In the genomic region with DNA sequence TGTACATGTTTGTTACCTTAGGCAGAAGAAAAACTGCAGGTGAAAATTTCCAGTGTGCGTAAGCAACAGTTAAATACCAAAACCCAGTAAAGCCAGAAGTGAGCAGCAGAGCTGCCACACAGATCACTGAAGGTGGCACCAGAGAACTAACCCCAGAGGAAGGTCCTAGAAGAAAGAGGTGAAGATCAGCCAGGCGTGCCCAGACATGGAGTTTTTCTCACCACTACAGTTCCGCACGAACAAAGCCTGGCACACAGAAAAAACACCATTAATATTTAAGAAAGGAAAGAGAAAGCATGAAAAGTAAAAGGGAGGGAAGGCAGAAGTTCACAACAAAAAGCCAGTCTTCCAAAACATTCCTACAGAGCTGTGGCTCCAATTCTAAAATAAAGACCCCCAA, we compare ENCODE assay signal across 10 cellular contexts.
A peak's percentile ranks its signal among the peaks of the same experiment; 100 is the strongest.
DNase-seq lines count a peak whose midpoint lies in the region; ATAC-seq and TF ChIP-seq lines count a peak whose summit lies in the region.
"Had no signal": no experiment of that assay in that cellular context is flagged by ENCODE, and none has a peak within 500 bp of the region (broad histone marks: within the 10 kb centered on the region; RNA-seq: fewer than 3 reads in every experiment).

No MANE protein-coding gene starts in this region.

- no peak for TF ChIP-seq POLR2A in right lobe of liver (IDR thresholded peaks at IDR 0.05)

- intact Hi-C loops in right cardiac atrium (cut with DNase I) (no loop called here), right lobe of liver (cut with DNase I) (no loop called here)

- DNase-seq in HK-2 (ENCODE audit: unreplicated experiment) (peak; percentile 0), kidney epithelial cell (ENCODE audit: low read depth) (no peak), right cardiac atrium (no peak), right lobe of liver (no peak), KG1 (lab: John Stamatoyannopoulos, UW) (no peak)
- no peak for DNase-seq in effector memory CD4-positive, alpha-beta T cell
- DNase-seq: activated CD4-positive, alpha-beta T cell treated with anti-CD3 and anti-CD28 coated beads, Interleukin-2, amount 50 U/mL, for 1 hour; NCI-H2029 had no signal

- TF ChIP-seq CTCF in kidney epithelial cell (IDR thresholded peaks at IDR 0.05; ENCODE audit: insufficient read depth, low read length, poor library complexity, severe bottlenecking): peak; percentile 7
- no peak for TF ChIP-seq CTCF in right lobe of liver (IDR thresholded peaks at IDR 0.05)

- WGBS in right cardiac atrium: 88% methylated on average over 4 of the region's 4 CpGs
- WGBS in right lobe of liver (ENCODE audit: insufficient coverage, low coverage, low lambda C conversion rate, missing lambda C conversion rate): 73% methylated on average over 4 of the region's 4 CpGs

- H3K4me3 ChIP-seq in kidney epithelial cell (ENCODE audit: low read depth, low read length): no peak overlapping the region
- no peak overlapping the region for H3K4me3 ChIP-seq in right cardiac atrium (ENCODE audit: low read length)
- no peak overlapping the region for H3K4me3 ChIP-seq in effector memory CD4-positive, alpha-beta T cell (ENCODE audit: insufficient read depth, low read depth, low read length, poor library complexity, severe bottlenecking)
- no peak overlapping the region for H3K4me3 ChIP-seq in right lobe of liver

- H3K27me3 ChIP-seq in kidney epithelial cell (ENCODE audit: control insufficient read depth, insufficient read depth, low read length) (no peaks in the 10 kb centered on the region), right cardiac atrium (ENCODE audit: control insufficient read depth, insufficient read depth) (no peaks in the 10 kb centered on the region), right lobe of liver (no peaks in the 10 kb centered on the region)
- no peaks in the 10 kb centered on the region for H3K27me3 ChIP-seq in effector memory CD4-positive, alpha-beta T cell (replicated peaks; ENCODE audit: control insufficient read depth, insufficient read depth, low read length, poor library complexity, severe bottlenecking)

- no peaks in the 10 kb centered on the region for H3K9me3 ChIP-seq in right cardiac atrium (ENCODE audit: control insufficient read depth, low read length)
- no peaks in the 10 kb centered on the region for H3K9me3 ChIP-seq in effector memory CD4-positive, alpha-beta T cell (ENCODE audit: control insufficient read depth, low read length)
- no peaks in the 10 kb centered on the region for H3K9me3 ChIP-seq in right lobe of liver

- H3K4me1 ChIP-seq in right cardiac atrium (ENCODE audit: control insufficient read depth, insufficient read depth, low read length): no peaks in the 10 kb centered on the region
- no peaks in the 10 kb centered on the region for H3K4me1 ChIP-seq in effector memory CD4-positive, alpha-beta T cell (ENCODE audit: control insufficient read depth, insufficient read depth, low read length, poor library complexity, severe bottlenecking)
- H3K4me1 ChIP-seq in right lobe of liver: no peaks in the 10 kb centered on the region

- H3K27ac ChIP-seq in right cardiac atrium (ENCODE audit: low read length) (no peak overlapping the region), right lobe of liver (no peak overlapping the region)
- no peak overlapping the region for H3K27ac ChIP-seq in effector memory CD4-positive, alpha-beta T cell (ENCODE audit: insufficient read depth, low read length, poor library complexity, severe bottlenecking)

- ATAC-seq in GM18868 (IDR thresholded peaks at IDR 0.05; ENCODE audit: unreplicated experiment) (peak; percentile 81), GM21825 (IDR thresholded peaks at IDR 0.05; ENCODE audit: unreplicated experiment) (peak; percentile 84), right cardiac atrium (no peak), right lobe of liver (no peak)

- no peaks in the 10 kb centered on the region for H3K36me3 ChIP-seq in kidney epithelial cell (ENCODE audit: control insufficient read depth, insufficient read depth, low read length)
- H3K36me3 ChIP-seq in effector memory CD4-positive, alpha-beta T cell (ENCODE audit: control insufficient read depth, insufficient read depth, low read length): no peaks in the 10 kb centered on the region
- no peaks in the 10 kb centered on the region for H3K36me3 ChIP-seq in right lobe of liver

Comparison
In these comparisons a context has a peak if more than half of its experiments do, and no peak if none do; other contexts are left out.
1. ATAC-seq: peak in GM18868 (single experiment) and GM21825 (single experiment); none in right cardiac atrium (0 of 2) and right lobe of liver (0 of 4).